In genomic region chr2:70448041-70448440, GRCh38 we compare ENCODE assay signal across 31 cellular contexts.
"Had no signal": no experiment of that assay in that cellular context is flagged by ENCODE, and none has a peak within 500 bp of the region (broad histone marks: within the 10 kb centered on the region; RNA-seq: fewer than 3 reads in every experiment).

No MANE protein-coding gene starts in this region.

- H3K9me3 ChIP-seq: ascending aorta, breast epithelium, colonic mucosa, gastrocnemius medialis, heart left ventricle had no signal

- ATAC-seq: activated CD4-positive, alpha-beta T cell treated with anti-CD3 and anti-CD28 coated beads for 36 hours; activated CD8-positive, alpha-beta memory T cell treated with anti-CD3 and anti-CD28 coated beads, Interleukin-2, amount 10 ng/mL, durations not matched to agents 7 days and 5 days; activated naive CD4-positive, alpha-beta T cell treated with anti-CD3 and anti-CD28 coated beads, Interleukin-2, amount 50 U/mL, for 72 hours; activated T-cell treated with anti-CD3 and anti-CD28 coated beads, Interleukin-2, amount 50 U/mL, for 72 hours; effector memory CD8-positive, alpha-beta T cell; esophagus mucosa; foreskin keratinocyte; gastrocnemius medialis; heart left ventricle had no signal

- H3K36me3 ChIP-seq: ascending aorta, breast epithelium, cardiac muscle cell, colonic mucosa, gastrocnemius medialis, heart left ventricle had no signal

- H3K4me1 ChIP-seq: ascending aorta, breast epithelium, colonic mucosa, foreskin keratinocyte, gastrocnemius medialis, heart left ventricle had no signal

- H3K4me3 Mint-ChIP-seq: activated CD4-positive, alpha-beta memory T cell treated with anti-CD3 and anti-CD28 coated beads, Interleukin-2, amount 10 ng/mL, durations not matched to agents 7 days and 5 days; activated CD4-positive, alpha-beta T cell treated with anti-CD3 and anti-CD28 coated beads for 36 hours; activated CD4-positive, alpha-beta T cell treated with anti-CD3 and anti-CD28 coated beads, Interleukin-2, amount 10 ng/mL, durations not matched to agents 7 days and 5 days; activated CD8-positive, alpha-beta memory T cell treated with anti-CD3 and anti-CD28 coated beads, Interleukin-2, amount 10 ng/mL, durations not matched to agents 7 days and 5 days; activated naive CD4-positive, alpha-beta T cell treated with anti-CD3 and anti-CD28 coated beads, Interleukin-2, amount 10 ng/mL, durations not matched to agents 7 days and 5 days; activated naive CD8-positive, alpha-beta T cell treated with anti-CD3 and anti-CD28 coated beads, Interleukin-2, amount 10 ng/mL, durations not matched to agents 7 days and 5 days; activated T-cell treated with anti-CD3 and anti-CD28 coated beads, Interleukin-2, amount 50 U/mL, for 72 hours; brain; effector memory CD8-positive, alpha-beta T cell had no signal

- H3K27ac Mint-ChIP-seq: activated CD4-positive, alpha-beta memory T cell treated with anti-CD3 and anti-CD28 coated beads, Interleukin-2, amount 10 ng/mL, durations not matched to agents 7 days and 5 days; activated CD4-positive, alpha-beta T cell treated with anti-CD3 and anti-CD28 coated beads for 36 hours; activated CD4-positive, alpha-beta T cell treated with anti-CD3 and anti-CD28 coated beads, Interleukin-2, amount 10 ng/mL, durations not matched to agents 7 days and 5 days; activated CD8-positive, alpha-beta memory T cell treated with anti-CD3 and anti-CD28 coated beads, Interleukin-2, amount 10 ng/mL, durations not matched to agents 7 days and 5 days; activated naive CD4-positive, alpha-beta T cell treated with anti-CD3 and anti-CD28 coated beads, Interleukin-2, amount 10 ng/mL, durations not matched to agents 7 days and 5 days; activated naive CD4-positive, alpha-beta T cell treated with anti-CD3 and anti-CD28 coated beads, Interleukin-2, amount 50 U/mL, for 72 hours; activated naive CD8-positive, alpha-beta T cell treated with anti-CD3 and anti-CD28 coated beads, Interleukin-2, amount 10 ng/mL, durations not matched to agents 7 days and 5 days; activated T-cell treated with anti-CD3 and anti-CD28 coated beads, Interleukin-2, amount 50 U/mL, for 72 hours; brain; effector memory CD8-positive, alpha-beta T cell had no signal

- H3K27me3 Mint-ChIP-seq: activated CD4-positive, alpha-beta memory T cell treated with anti-CD3 and anti-CD28 coated beads, Interleukin-2, amount 10 ng/mL, durations not matched to agents 7 days and 5 days; activated CD4-positive, alpha-beta T cell treated with anti-CD3 and anti-CD28 coated beads for 36 hours; activated naive CD8-positive, alpha-beta T cell treated with anti-CD3 and anti-CD28 coated beads, Interleukin-2, amount 10 ng/mL, durations not matched to agents 7 days and 5 days; effector memory CD8-positive, alpha-beta T cell had no signal

- H3K27me3 ChIP-seq: ascending aorta, breast epithelium, cardiac muscle cell, colonic mucosa, dorsolateral prefrontal cortex, foreskin keratinocyte, gastrocnemius medialis, heart left ventricle had no signal

- H3K36me3 Mint-ChIP-seq: activated CD8-positive, alpha-beta memory T cell treated with anti-CD3 and anti-CD28 coated beads, Interleukin-2, amount 10 ng/mL, durations not matched to agents 7 days and 5 days; activated naive CD4-positive, alpha-beta T cell treated with anti-CD3 and anti-CD28 coated beads, Interleukin-2, amount 10 ng/mL, durations not matched to agents 7 days and 5 days; activated naive CD4-positive, alpha-beta T cell treated with anti-CD3 and anti-CD28 coated beads, Interleukin-2, amount 50 U/mL, for 72 hours; brain had no signal

- H3K4me1 Mint-ChIP-seq: activated CD4-positive, alpha-beta memory T cell treated with anti-CD3 and anti-CD28 coated beads, Interleukin-2, amount 10 ng/mL, durations not matched to agents 7 days and 5 days; activated CD4-positive, alpha-beta T cell treated with anti-CD3 and anti-CD28 coated beads for 36 hours; activated CD8-positive, alpha-beta memory T cell treated with anti-CD3 and anti-CD28 coated beads, Interleukin-2, amount 10 ng/mL, durations not matched to agents 7 days and 5 days; activated naive CD8-positive, alpha-beta T cell treated with anti-CD3 and anti-CD28 coated beads, Interleukin-2, amount 10 ng/mL, durations not matched to agents 7 days and 5 days; brain had no signal

- H3K27ac ChIP-seq: ascending aorta, breast epithelium, cardiac muscle cell, colonic mucosa, dorsolateral prefrontal cortex, foreskin keratinocyte, gastrocnemius medialis, heart left ventricle had no signal

- DNase-seq: activated CD4-positive, alpha-beta memory T cell treated with anti-CD3 and anti-CD28 coated beads, Interleukin-2, amount 10 ng/mL, durations not matched to agents 7 days and 5 days; activated CD4-positive, alpha-beta T cell treated with anti-CD3 and anti-CD28 coated beads for 36 hours; activated CD4-positive, alpha-beta T cell treated with anti-CD3 and anti-CD28 coated beads, Interleukin-2, amount 10 ng/mL, durations not matched to agents 7 days and 5 days; activated CD4-positive, alpha-beta T cell treated with anti-CD3 and anti-CD28 coated beads, Interleukin-2, amount 50 U/mL, for 4 hours; activated CD4-positive, CD25-positive, alpha-beta regulatory T cell; activated CD4-positive, CD25-positive, alpha-beta regulatory T cell treated with anti-CD3 and anti-CD28 coated beads, Interleukin-2, amount 50 U/mL, for 72 hours; activated CD8-positive, alpha-beta memory T cell treated with anti-CD3 and anti-CD28 coated beads, Interleukin-2, amount 50 U/mL, for 4 hours; activated gamma-delta T cell; activated naive CD4-positive, alpha-beta T cell; activated naive CD4-positive, alpha-beta T cell treated with anti-CD3 and anti-CD28 coated beads, Interleukin-2, amount 10 ng/mL, durations not matched to agents 7 days and 5 days; activated naive CD8-positive, alpha-beta T cell treated with anti-CD3 and anti-CD28 coated beads, Interleukin-2, amount 10 ng/mL, durations not matched to agents 7 days and 5 days; activated T-cell treated with anti-CD3 and anti-CD28 coated beads, Interleukin-2, amount 50 U/mL, for 1 hour; activated T-cell treated with anti-CD3 and anti-CD28 coated beads, Interleukin-2, amount 50 U/mL, for 72 hours; central memory CD4-positive, alpha-beta T cell; cerebellar nuclear complex; colonic mucosa; dorsolateral prefrontal cortex; effector CD4-positive, alpha-beta T cell; effector memory CD8-positive, alpha-beta T cell; foreskin keratinocyte; gastrocnemius medialis; glutamatergic neuron; heart left ventricle; T-helper 2 cell had no signal

- H3K9me3 Mint-ChIP-seq: activated CD4-positive, alpha-beta memory T cell treated with anti-CD3 and anti-CD28 coated beads, Interleukin-2, amount 10 ng/mL, durations not matched to agents 7 days and 5 days; activated CD4-positive, alpha-beta T cell treated with anti-CD3 and anti-CD28 coated beads, Interleukin-2, amount 10 ng/mL, durations not matched to agents 7 days and 5 days; activated naive CD4-positive, alpha-beta T cell treated with anti-CD3 and anti-CD28 coated beads, Interleukin-2, amount 10 ng/mL, durations not matched to agents 7 days and 5 days; activated naive CD4-positive, alpha-beta T cell treated with anti-CD3 and anti-CD28 coated beads, Interleukin-2, amount 50 U/mL, for 72 hours; activated naive CD8-positive, alpha-beta T cell treated with anti-CD3 and anti-CD28 coated beads, Interleukin-2, amount 10 ng/mL, durations not matched to agents 7 days and 5 days; activated T-cell treated with anti-CD3 and anti-CD28 coated beads, Interleukin-2, amount 50 U/mL, for 72 hours; brain; effector memory CD8-positive, alpha-beta T cell had no signal

- H3K4me3 ChIP-seq: ascending aorta, breast epithelium, cardiac muscle cell, colonic mucosa, dorsolateral prefrontal cortex, gastrocnemius medialis, heart left ventricle had no signal
